Comparison of ENCODE assay signal across 8 cellular contexts in the genomic region with DNA sequence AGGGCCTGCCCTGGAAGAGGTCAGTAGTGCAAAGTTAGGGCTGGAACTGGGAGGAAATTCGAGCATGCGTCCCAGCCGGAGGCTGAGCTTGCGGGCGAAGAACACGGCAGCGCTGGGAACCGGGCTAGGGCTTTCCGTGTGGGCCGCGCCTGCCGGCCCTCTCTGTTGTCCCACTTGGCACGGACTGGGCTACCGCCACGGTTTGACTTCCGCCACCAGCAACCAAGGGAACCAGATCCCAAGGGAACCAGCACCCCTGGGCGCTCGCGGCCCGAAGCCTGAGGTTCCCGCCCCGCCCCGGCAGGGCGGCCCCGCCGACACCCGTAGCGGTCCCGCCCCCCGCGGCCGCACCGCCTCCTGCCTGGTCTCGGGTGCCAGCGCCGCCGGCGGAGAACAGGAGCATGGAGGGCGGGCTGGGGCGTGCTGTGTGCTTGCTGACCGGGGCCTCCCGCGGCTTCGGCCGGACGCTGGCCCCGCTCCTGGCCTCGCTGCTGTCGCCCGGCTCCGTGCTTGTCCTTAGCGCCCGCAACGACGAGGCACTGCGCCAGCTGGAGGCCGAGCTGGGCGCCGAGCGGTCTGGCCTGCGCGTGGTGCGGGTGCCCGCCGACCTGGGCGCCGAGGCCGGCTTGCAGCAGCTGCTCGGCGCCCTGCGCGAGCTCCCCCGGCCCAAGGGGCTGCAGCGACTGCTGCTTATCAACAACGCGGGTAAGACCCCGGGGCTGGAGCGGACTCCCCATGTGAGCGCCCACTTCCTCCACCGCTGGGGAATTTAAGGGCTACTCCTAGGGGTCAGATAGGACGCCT. TPM values are rescaled to one million over a fixed set of nuclear protein-coding genes. Genes with fewer than 3 reads are reported as not detected.
DNase-seq lines count a peak whose midpoint lies in the region; ATAC-seq and TF ChIP-seq lines count a peak whose summit lies in the region.

TSS of gene SPR (plus strand) at position 377 of the 804 bp plus-strand sequence. CDS start at position 402, 25 bp downstream.

- CTCF ChIA-PET in CD8-positive, alpha-beta T cell (lab: Charles Lee), result interaction anchor here (0.8 to 2.7 kb wide), 15 partner anchors 9 to 1743 kb away, joined by 3 to 11 read pairs (median 5); partner anchors contain the start of gene EMX1

- H3K9ac ChIP-seq in NT2/D1 (ENCODE audit: insufficient read length, low read depth) (peak within 1 kb of the TSS; percentile 76), mucosa of rectum (ENCODE audit: low read depth in 1 of 2, low read length in 2 of 2) (peak within 1 kb of the TSS; percentile 70 to 88)

- no peaks in the 10 kb centered on the region for H3K9me3 ChIP-seq in CD8-positive, alpha-beta T cell (ENCODE audit: low read length)
- H3K9me3 ChIP-seq in NT2/D1 (ENCODE audit: insufficient read depth, low read length) (no peaks in the 10 kb centered on the region; the same call in 1 of the 2 replicates), esophagus (ENCODE audit: control insufficient read depth in 2 of 2, insufficient read depth in 1 of 2, low read depth in 1 of 2, low read length in 1 of 2) (no peaks in the 10 kb centered on the region), mucosa of rectum (ENCODE audit: control insufficient read depth in 2 of 2, low read length in 2 of 2) (no peaks in the 10 kb centered on the region)

- no peak within 1 kb of the TSS for H3K27ac ChIP-seq in CD8-positive, alpha-beta T cell (ENCODE audit: low read depth, low read length)
- H3K27ac ChIP-seq in esophagus (ENCODE audit: low read depth in 2 of 2, low read length in 1 of 2) (peak within 1 kb of the TSS; percentile 85), mucosa of rectum (ENCODE audit: low read depth in 2 of 2, low read length in 2 of 2) (peak within 1 kb of the TSS; percentile 89 to 90)

- H3K9me3 Mint-ChIP-seq in CD8-positive, alpha-beta T cell, result no peaks in the 10 kb centered on the region

- peak within 1 kb of the TSS; percentile 78 for H3K4me3 Mint-ChIP-seq in CD8-positive, alpha-beta T cell

- peaks cover 61% of the 10 kb centered on the region for H3K27me3 Mint-ChIP-seq in CD8-positive, alpha-beta T cell (ENCODE audit: low read depth)

- 1% methylated on average over 76 to 81 of the region's 81 CpGs for WGBS in esophagus, 2 donors

- H3K4me1 ChIP-seq in CD8-positive, alpha-beta T cell (ENCODE audit: insufficient read depth, low read length), result peaks cover 6% of the 10 kb centered on the region
- H3K4me1 ChIP-seq in NT2/D1 (ENCODE audit: insufficient read depth, insufficient read length) (no peaks in the 10 kb centered on the region), esophagus (ENCODE audit: control insufficient read depth in 2 of 2, insufficient read depth in 2 of 2, low read length in 1 of 2) (peaks cover 3 to 7% of the 10 kb centered on the region in 2 donors), mucosa of rectum (ENCODE audit: control insufficient read depth in 2 of 2, insufficient read depth in 2 of 2, low read length in 2 of 2) (peaks cover 19 to 26% of the 10 kb centered on the region in 2 donors)

- peak; percentile 16 to 67 (median 39) for DNase-seq in CD8-positive, alpha-beta T cell
- DNase-seq in NT2/D1 (ENCODE audit: low read depth, low spot score), result no peak
- DNase-seq in activated T-cell treated with anti-CD3 and anti-CD28 coated beads, Interleukin-2, amount 50 U/mL, for 1 hour, result peak; percentile 64
- DNase-seq in stimulated activated naive CD4-positive, alpha-beta T cell treated with Interleukin-2 at 50 U/mL for 16 hours (lab: John Stamatoyannopoulos, UW), result peak; percentile 56

- peak; percentile 81 for ATAC-seq in CD8-positive, alpha-beta T cell
- ATAC-seq in GM19395 (IDR thresholded peaks at IDR 0.05; ENCODE audit: unreplicated experiment) (peak; percentile 87), HG03460 (IDR thresholded peaks at IDR 0.05; ENCODE audit: unreplicated experiment) (peak; percentile 81)

- no peak for TF ChIP-seq CTCF in CD8-positive, alpha-beta T cell (IDR thresholded peaks at IDR 0.05)

- H3K36me3 ChIP-seq in CD8-positive, alpha-beta T cell (ENCODE audit: insufficient read depth, low read length), result no peaks in the 10 kb centered on the region
- peaks cover 10% of the 10 kb centered on the region for H3K36me3 ChIP-seq in NT2/D1 (ENCODE audit: insufficient read depth, insufficient read length, low read length)
- peaks cover 0 to 2% of the 10 kb centered on the region in 2 donors for H3K36me3 ChIP-seq in esophagus (ENCODE audit: control insufficient read depth in 2 of 2, insufficient read depth in 2 of 2, low read length in 1 of 2)
- peaks cover 12 to 13% of the 10 kb centered on the region in 2 donors for H3K36me3 ChIP-seq in mucosa of rectum (ENCODE audit: control insufficient read depth in 2 of 2, insufficient read depth in 2 of 2, low read length in 2 of 2)

- intact Hi-C loops in CD8-positive, alpha-beta T cell (cut with DNase I, micrococcal nuclease), result loop anchor here (1.0 to 10.0 kb wide), 3 partner anchors 116 to 675 kb away; partner anchors contain the start of gene EGR4 (in 1 of the 2)

- H3K4me3 ChIP-seq in CD8-positive, alpha-beta T cell (ENCODE audit: low read depth, low read length), result peak within 1 kb of the TSS; percentile 70
- peak within 1 kb of the TSS; percentile 63 for H3K4me3 ChIP-seq in NT2/D1 (ENCODE audit: insufficient read length, low read depth)
- peak within 1 kb of the TSS; percentile 81 to 84 for H3K4me3 ChIP-seq in esophagus (ENCODE audit: low read depth in 1 of 2, low read length in 2 of 2)
- peak within 1 kb of the TSS; percentile 72 to 81 for H3K4me3 ChIP-seq in mucosa of rectum (ENCODE audit: low read length in 2 of 2)

- H3K27me3 ChIP-seq in CD8-positive, alpha-beta T cell (ENCODE audit: insufficient read depth, low read length), result peaks cover 17% of the 10 kb centered on the region
- H3K27me3 ChIP-seq in NT2/D1 (ENCODE audit: insufficient read depth, insufficient read length), result peaks cover 37% of the 10 kb centered on the region
- H3K27me3 ChIP-seq in esophagus (ENCODE audit: control insufficient read depth in 1 of 2, insufficient read depth in 2 of 2, low read length in 2 of 2), result no peaks in the 10 kb centered on the region
- peaks cover 0 to 2% of the 10 kb centered on the region in 2 donors for H3K27me3 ChIP-seq in mucosa of rectum (ENCODE audit: control insufficient read depth in 2 of 2, insufficient read depth in 2 of 2, low read length in 2 of 2)

- H3K36me3 Mint-ChIP-seq in CD8-positive, alpha-beta T cell, result no peaks in the 10 kb centered on the region

- H3K4me1 Mint-ChIP-seq in CD8-positive, alpha-beta T cell (ENCODE audit: low read depth), result peaks cover 7% of the 10 kb centered on the region

- POLR2A ChIA-PET in CD8-positive, alpha-beta T cell (lab: Charles Lee), result no interaction called here

- no peak within 1 kb of the TSS for H3K27ac Mint-ChIP-seq in CD8-positive, alpha-beta T cell

RNA-seq across cellular contexts. Expression of gene SPR, which starts in this region (rescaled TPM):
- total RNA-seq in CD8-positive, alpha-beta T cell, result not detected
- polyA plus RNA-seq in esophagus, result 10 to 100 TPM; 17.2 to 18.2 TPM

Comparison
In these comparisons a context has a peak if more than half of its experiments do, and no peak if none do; other contexts are left out.
1. Peak in DNase-seq, ATAC-seq and H3K4me3 ChIP-seq in CD8-positive, alpha-beta T cell; RNA of the gene not detected or under 1 TPM.